In the genomic region with DNA sequence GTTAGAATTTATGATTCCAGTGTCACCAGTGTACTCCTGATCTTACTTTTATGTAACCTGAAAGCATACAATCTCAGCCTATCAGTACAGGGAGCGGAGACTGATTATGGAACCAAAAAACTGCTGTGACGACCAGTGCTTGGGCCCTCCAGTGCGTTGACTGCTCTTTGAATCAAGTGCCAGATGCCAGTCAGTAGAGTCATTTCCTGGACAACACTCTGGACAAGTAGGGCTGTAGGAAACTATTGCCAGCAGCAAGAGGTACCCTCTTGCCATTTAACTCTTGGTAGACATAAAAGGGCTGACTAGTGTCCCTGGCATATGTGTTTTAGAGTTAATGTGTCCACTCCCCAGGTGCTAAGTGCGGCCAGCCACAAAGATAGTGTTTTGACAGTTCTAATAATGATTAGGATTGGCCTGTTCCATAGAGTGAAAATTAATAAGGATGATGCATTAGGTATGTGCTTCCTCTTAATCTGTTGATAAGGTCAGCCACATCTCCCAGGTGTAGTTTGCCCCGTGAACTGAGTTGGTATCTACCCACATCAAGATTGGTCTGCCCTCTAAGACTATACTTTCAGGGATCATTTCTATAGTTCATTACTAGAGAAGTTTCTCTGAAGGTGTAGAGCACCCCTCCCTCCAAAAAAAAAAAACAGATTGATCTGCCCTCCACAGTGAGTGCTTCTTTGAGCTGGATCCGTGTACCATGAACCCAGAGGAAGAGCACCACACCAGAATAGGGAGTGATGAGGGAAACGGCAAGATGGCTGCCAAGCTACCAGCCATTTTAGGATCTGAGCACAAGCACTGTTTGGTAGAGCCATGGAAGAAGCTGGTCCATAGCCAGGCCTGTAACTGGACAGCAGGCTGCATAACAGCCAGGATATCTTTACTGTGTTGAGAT, we compare ENCODE assay signal across 13 cellular contexts. TPM values are rescaled to one million over a fixed set of nuclear protein-coding genes. Genes with fewer than 3 reads are reported as not detected.
DNase-seq lines count a peak whose midpoint lies in the region; ATAC-seq, FAIRE-seq and TF ChIP-seq lines count a peak whose summit lies in the region.
"Had no signal": no experiment of that assay in that cellular context is flagged by ENCODE, and none has a peak within 500 bp of the region (broad histone marks: within the 10 kb centered on the region; RNA-seq: fewer than 3 reads in every experiment).

No MANE protein-coding gene starts in this region.

- in situ Hi-C loops in ACHN (cut with HindIII; ENCODE audit: low pct_ligation_motif_present, low pct_unique_long_range_greater_than_20kb, low sequenced_read_pairs) (no loop called here), K562 (cut with MboI) (no loop called here)

- H3K27me3 Mint-ChIP-seq in neural progenitor cell (ENCODE audit: insufficient read depth, low read depth) = no peaks in the 10 kb centered on the region

- FAIRE-seq in H54 (lab: Jason Lieb, UNC) = peak; percentile 41
- FAIRE-seq in K562 (lab: Jason Lieb, UNC) = no peak

- H3K4me2 ChIP-seq in K562 (ENCODE audit: insufficient read depth, low read length) = no peak overlapping the region
- no peak overlapping the region for H3K4me2 ChIP-seq in neural progenitor cell

- POLR2A ChIA-PET in K562 (lab: Yijun Ruan, JAX) = interaction anchor here (0.7 to 64.4 kb wide), 7 partner anchors 10 to 80 kb away, joined by 3 to 1556 read pairs (median 6); a partner anchor contains a TSS

- TF ChIP-seq POLR2A in H54 (IDR thresholded peaks at IDR 0.05; ENCODE audit: low read depth, low read length) (no peak), K562 (conservative IDR thresholded peaks at IDR 0.05) (no peak)

- no TSS peak for BruUV-seq in K562 (replicated peaks; lab: Mats Ljungman, UMichigan)

- no peak; the same call in 1 of the 3 replicates for ATAC-seq in K562
- ATAC-seq in left lung = peak; percentile 88
- ATAC-seq in activated CD4-positive, CD25-positive, alpha-beta regulatory T cell treated with anti-CD3 and anti-CD28 coated beads, Interleukin-2, amount 50 U/mL, for 24 hours = no peak
- ATAC-seq: left colon had no signal

- peak; percentile 62 for DNase-seq in ACHN
- DNase-seq in H54 (ENCODE audit: insufficient read length, low spot score) = no peak
- DNase-seq in K562 (ENCODE audit: extremely low read depth in 1 of 4, low spot score in 3 of 4) = no peak
- DNase-seq in left lung = peak in 1 of 2 donors; percentile 49
- no peak for DNase-seq in NCI-H748 (lab: John Stamatoyannopoulos, UW; ENCODE audit: unreplicated experiment)
- no peak for DNase-seq in neural progenitor cell (ENCODE audit: low spot score)
- no peak for DNase-seq in AG20443 (ENCODE audit: low spot score)
- DNase-seq: adrenal gland, Caco-2, left colon, NCI-H2107 had no signal

- H3K4me3 ChIP-seq in K562 (no peak overlapping the region), left lung (no peak overlapping the region), neural progenitor cell (no peak overlapping the region)
- H3K4me3 ChIP-seq: adrenal gland, esophagus muscularis mucosa had no signal

- H3K79me2 ChIP-seq in K562 (ENCODE audit: control insufficient read depth, insufficient read depth, low read length) (peaks cover 99% of the 10 kb centered on the region), neural progenitor cell (ENCODE audit: low read depth) (peaks cover 100% of the 10 kb centered on the region)

- H3K36me3 Mint-ChIP-seq in neural progenitor cell = peaks cover 39% of the 10 kb centered on the region

- no peak for TF ChIP-seq CTCF in K562 (IDR thresholded peaks at IDR 0.05 in 2 of 3, conservative IDR thresholded peaks at IDR 0.05 in 1 of 3; ENCODE audit: insufficient read depth in 2 of 3, low read depth in 1 of 3, low read length in 3 of 3)
- TF ChIP-seq CTCF in left lung (IDR thresholded peaks at IDR 0.05) = no peak
- TF ChIP-seq CTCF in neural progenitor cell (IDR thresholded peaks at IDR 0.05) = no peak

- H3K9ac ChIP-seq in K562 (ENCODE audit: insufficient read depth in 1 of 2, low read depth in 2 of 2, low read length in 2 of 2) (peak overlapping the region in 1 of 2 experiments; percentile 2; a peak in 1 of 4 replicates), neural progenitor cell (no peak overlapping the region)

- H3K27me3 ChIP-seq in K562 (ENCODE audit: control insufficient read depth in 2 of 2, insufficient read depth in 2 of 2, low read length in 2 of 2) (no peaks in the 10 kb centered on the region), left lung (no peaks in the 10 kb centered on the region), neural progenitor cell (no peaks in the 10 kb centered on the region)
- H3K27me3 ChIP-seq: adrenal gland, esophagus muscularis mucosa had no signal

- H3K4me1 ChIP-seq in K562 (replicated peaks in 1 of 2; ENCODE audit: control insufficient read depth in 2 of 2, insufficient read depth in 2 of 2, low read length in 2 of 2) (peaks cover 10 to 13% of the 10 kb centered on the region in 2 experiments; a peak in 3 of 5 replicates), left lung (peaks cover 14 to 28% of the 10 kb centered on the region in 2 donors), neural progenitor cell (no peaks in the 10 kb centered on the region)

- no peak overlapping the region for H3K27ac ChIP-seq in K562 (ENCODE audit: extremely low read depth, low read depth, low read length)
- H3K27ac ChIP-seq in left lung = peak overlapping the region; percentile 33 to 39
- no peak overlapping the region for H3K27ac ChIP-seq in neural progenitor cell
- H3K27ac ChIP-seq: adrenal gland, esophagus muscularis mucosa had no signal

- no peak overlapping the region for H2AFZ ChIP-seq in K562 (ENCODE audit: low read depth, low read length)
- H2AFZ ChIP-seq in neural progenitor cell (replicated peaks) = no peak overlapping the region

- H3K9me3 ChIP-seq in K562 (replicated peaks; ENCODE audit: control insufficient read depth, insufficient read depth, low read depth, low read length) (no peaks in the 10 kb centered on the region), left lung (no peaks in the 10 kb centered on the region), neural progenitor cell (ENCODE audit: low read depth) (no peaks in the 10 kb centered on the region)
- H3K9me3 ChIP-seq: adrenal gland, Caco-2, esophagus muscularis mucosa had no signal

- CTCF ChIA-PET in K562 (lab: Yijun Ruan, JAX; ENCODE audit: low intra/inter-chr PET ratio) = no interaction called here

- H4K20me1 ChIP-seq in K562 (replicated peaks; ENCODE audit: control insufficient read depth, insufficient read depth, low read length) (peaks cover 94% of the 10 kb centered on the region), neural progenitor cell (ENCODE audit: low read depth) (peaks cover 99% of the 10 kb centered on the region)

- TF ChIP-seq EP300 in K562 (IDR thresholded peaks at IDR 0.05; ENCODE audit: low read length) = no peak

- intact Hi-C loops in K562 (cut with micrococcal nuclease) (no loop called here), left lung (cut with DNase I) (no loop called here)

- peaks cover 19% of the 10 kb centered on the region for H3F3A ChIP-seq in neural progenitor cell (ENCODE audit: low read depth)

- no peaks in the 10 kb centered on the region for H3K9me3 Mint-ChIP-seq in neural progenitor cell

- no peak overlapping the region for H3K4me3 Mint-ChIP-seq in neural progenitor cell

- TF ChIP-seq RAD21 in K562 (CRISPR knock-in tag; conservative IDR thresholded peaks at IDR 0.05 in 1 of 2, IDR thresholded peaks at IDR 0.05 in 1 of 2) = peak in 1 of 2 experiments; percentile 25; a peak in 2 of 4 replicates

- H3K36me3 ChIP-seq in K562 (ENCODE audit: control insufficient read depth, insufficient read depth, low read length) (peaks cover 90% of the 10 kb centered on the region), left lung (peaks cover 0 to 25% of the 10 kb centered on the region in 2 donors), neural progenitor cell (no peaks in the 10 kb centered on the region)

- H3K27ac Mint-ChIP-seq in neural progenitor cell = no peak overlapping the region

- WGBS in K562 (ENCODE audit: insufficient coverage, low coverage, missing lambda C conversion rate) = 78% methylated on average over 7 of the region's 7 CpGs

- peaks cover 28% of the 10 kb centered on the region for H3K9me1 ChIP-seq in K562 (ENCODE audit: control insufficient read depth, insufficient read depth, low read length)

- peaks cover 10% of the 10 kb centered on the region for H3K4me1 Mint-ChIP-seq in neural progenitor cell

RNA-seq across cellular contexts. Expression of a gene that starts 20.7 kb away (rescaled TPM):
- 0.14 and 1.4 TPM in 2 replicates for total RNA-seq in K562 (2011; cell fraction: chromatin; rRNA removed; ENCODE audit: low replicate concordance)
- 0.33 and 1.2 TPM in 2 replicates for total RNA-seq in K562 (2011; cell fraction: nucleolus; rRNA removed)
- 0.53 and 0.81 TPM in 2 replicates for total RNA-seq in K562 (2011; cell fraction: nucleoplasm; rRNA removed)
- total RNA-seq in K562 (2014; rRNA removed) (0.14 TPM in 1 of 2 replicates, not detected in the other), K562 (2014; rRNA removed; fragmentation: Illumina TruSeq; extraction: Trizol) (0.10 TPM in 1 of 2 replicates, not detected in the other), K562 (2015; rRNA removed; fragmentation: Illumina TruSeq; extraction: Trizol) (0.07 TPM in 1 of 2 replicates, not detected in the other), K562 (2021) (0.20 and 0.56 TPM in 2 replicates), left lung (1 to 10 TPM; 6.0 to 6.5 TPM), neural progenitor cell (ENCODE audit: low replicate concordance) (4.3 and 12.0 TPM in 2 replicates)
- polyA plus RNA-seq in K562 (2011; rRNA removed) (0.04 and 0.08 TPM in 2 replicates), K562 (2014; fragmentation: Illumina TruSeq; extraction: Trizol) (0.06 TPM in 1 of 2 replicates, not detected in the other), K562 (2014; fragmentation: Nextera tagmentation; extraction: Ambion mirVana) (under 1 TPM; 0.03 to 0.06 TPM), K562 (2014; rRNA removed) (0.15 TPM in 1 of 2 replicates, not detected in the other)
- polyA plus RNA-seq in K562 (2011; cell fraction: cytosol; rRNA removed) = 0.06 TPM in 1 of 2 replicates, not detected in the other
- 0.80 and 0.87 TPM in 2 replicates for polyA plus RNA-seq in K562 (2011; cell fraction: nucleus; rRNA removed)
- polyA plus RNA-seq in K562 (2012) = 0.27 and 0.50 TPM in 2 replicates
- polyA minus RNA-seq in K562 (2011; rRNA and poly(A)+ RNA removed) = 0.06 TPM in 1 of 2 replicates, not detected in the other
- not detected in 2 replicates for polyA minus RNA-seq in K562 (2011; cell fraction: cytosol; rRNA and poly(A)+ RNA removed)
- 0.27 and 0.44 TPM in 2 replicates for polyA minus RNA-seq in K562 (2011; cell fraction: nucleus; rRNA and poly(A)+ RNA removed)

RNA-seq across cellular contexts. Expression of a gene that starts 29.1 kb away (rescaled TPM):
- 251 and 271 TPM in 2 replicates for total RNA-seq in K562 (2011; cell fraction: chromatin; rRNA removed; ENCODE audit: low replicate concordance)
- total RNA-seq in K562 (2011; cell fraction: nucleolus; rRNA removed) = 179 and 190 TPM in 2 replicates
- 236 and 257 TPM in 2 replicates for total RNA-seq in K562 (2011; cell fraction: nucleoplasm; rRNA removed)
- total RNA-seq in K562 (2014; rRNA removed) (105 and 144 TPM in 2 replicates), K562 (2014; rRNA removed; fragmentation: Illumina TruSeq; extraction: Trizol) (138 and 141 TPM in 2 replicates), K562 (2015; rRNA removed; fragmentation: Illumina TruSeq; extraction: Trizol) (124 and 128 TPM in 2 replicates), K562 (2021) (263 and 267 TPM in 2 replicates), left lung (10 to 100 TPM; 56.7 to 59.4 TPM), neural progenitor cell (ENCODE audit: low replicate concordance) (91.0 and 109 TPM in 2 replicates)
- polyA plus RNA-seq in K562 (2011; rRNA removed) (135 and 196 TPM in 2 replicates), K562 (2014; fragmentation: Illumina TruSeq; extraction: Trizol) (144 and 156 TPM in 2 replicates), K562 (2014; fragmentation: Nextera tagmentation; extraction: Ambion mirVana) (100 to 1,000 TPM; 100 to 105 TPM), K562 (2014; rRNA removed) (114 and 124 TPM in 2 replicates)
- polyA plus RNA-seq in K562 (2011; cell fraction: cytosol; rRNA removed) = 111 and 189 TPM in 2 replicates
- polyA plus RNA-seq in K562 (2011; cell fraction: nucleus; rRNA removed) = 90.3 and 116 TPM in 2 replicates
- 90.4 and 122 TPM in 2 replicates for polyA plus RNA-seq in K562 (2012)
- 219 and 267 TPM in 2 replicates for polyA minus RNA-seq in K562 (2011; rRNA and poly(A)+ RNA removed)
- polyA minus RNA-seq in K562 (2011; cell fraction: cytosol; rRNA and poly(A)+ RNA removed) = 166 and 232 TPM in 2 replicates
- polyA minus RNA-seq in K562 (2011; cell fraction: nucleus; rRNA and poly(A)+ RNA removed) = 39.9 and 84.6 TPM in 2 replicates

RNA-seq across cellular contexts. Expression of a gene that starts 35.8 kb away (rescaled TPM):
- total RNA-seq in K562 (2011; cell fraction: chromatin; rRNA removed; ENCODE audit: low replicate concordance) = 338 and 754 TPM in 2 replicates
- total RNA-seq in K562 (2011; cell fraction: nucleolus; rRNA removed) = 395 and 404 TPM in 2 replicates
- 258 and 287 TPM in 2 replicates for total RNA-seq in K562 (2011; cell fraction: nucleoplasm; rRNA removed)
- total RNA-seq in K562 (2014; rRNA removed) (87.2 and 120 TPM in 2 replicates), K562 (2014; rRNA removed; fragmentation: Illumina TruSeq; extraction: Trizol) (46.4 and 63.0 TPM in 2 replicates), K562 (2015; rRNA removed; fragmentation: Illumina TruSeq; extraction: Trizol) (51.3 and 53.2 TPM in 2 replicates), K562 (2021) (132 and 135 TPM in 2 replicates), left lung (10 to 100 TPM; 60.0 to 71.9 TPM), neural progenitor cell (ENCODE audit: low replicate concordance) (21.9 and 39.4 TPM in 2 replicates)
- polyA plus RNA-seq in K562 (2011; rRNA removed) (63.0 and 88.5 TPM in 2 replicates), K562 (2014; fragmentation: Illumina TruSeq; extraction: Trizol) (74.3 and 89.8 TPM in 2 replicates), K562 (2014; fragmentation: Nextera tagmentation; extraction: Ambion mirVana) (1 to 10 TPM; 2.2 to 3.1 TPM), K562 (2014; rRNA removed) (115 and 129 TPM in 2 replicates)
- 50.8 and 68.8 TPM in 2 replicates for polyA plus RNA-seq in K562 (2011; cell fraction: cytosol; rRNA removed)
- polyA plus RNA-seq in K562 (2011; cell fraction: nucleus; rRNA removed) = 703 and 913 TPM in 2 replicates
- polyA plus RNA-seq in K562 (2012) = 80.6 and 93.5 TPM in 2 replicates
- polyA minus RNA-seq in K562 (2011; rRNA and poly(A)+ RNA removed) = 64.5 and 72.9 TPM in 2 replicates
- 41.9 and 49.7 TPM in 2 replicates for polyA minus RNA-seq in K562 (2011; cell fraction: cytosol; rRNA and poly(A)+ RNA removed)
- polyA minus RNA-seq in K562 (2011; cell fraction: nucleus; rRNA and poly(A)+ RNA removed) = 188 and 205 TPM in 2 replicates

RNA-seq across cellular contexts. Expression of a gene that starts 55.6 kb away (rescaled TPM):
- 90.2 and 332 TPM in 2 replicates for total RNA-seq in K562 (2011; cell fraction: chromatin; rRNA removed; ENCODE audit: low replicate concordance)
- total RNA-seq in K562 (2011; cell fraction: nucleolus; rRNA removed) = 398 and 463 TPM in 2 replicates
- total RNA-seq in K562 (2011; cell fraction: nucleoplasm; rRNA removed) = 158 and 211 TPM in 2 replicates
- total RNA-seq in K562 (2014; rRNA removed) = 245 and 323 TPM in 2 replicates
- 32.0 and 35.6 TPM in 2 replicates for total RNA-seq in K562 (2014; rRNA removed; fragmentation: Illumina TruSeq; extraction: Trizol)
- total RNA-seq in K562 (2015; rRNA removed; fragmentation: Illumina TruSeq; extraction: Trizol) = 120 and 129 TPM in 2 replicates
- 169 and 183 TPM in 2 replicates for total RNA-seq in K562 (2021)
- polyA plus RNA-seq in K562 (2011; rRNA removed) = 75.4 and 94.6 TPM in 2 replicates
- polyA plus RNA-seq in K562 (2011; cell fraction: cytosol; rRNA removed) = 137 and 308 TPM in 2 replicates
- 202 and 335 TPM in 2 replicates for polyA plus RNA-seq in K562 (2011; cell fraction: nucleus; rRNA removed)
- 114 and 118 TPM in 2 replicates for polyA plus RNA-seq in K562 (2012)
- polyA plus RNA-seq in K562 (2014; fragmentation: Illumina TruSeq; extraction: Trizol) = 84.1 and 121 TPM in 2 replicates
- 10 to 100 TPM in 1 of 2 experiments, 1 to 10 TPM in 1; 7.9 to 33.1 TPM for polyA plus RNA-seq in K562 (2014; fragmentation: Nextera tagmentation; extraction: Ambion mirVana)
- polyA plus RNA-seq in K562 (2014; rRNA removed) = 263 and 266 TPM in 2 replicates
- 39.0 and 48.5 TPM in 2 replicates for polyA minus RNA-seq in K562 (2011; rRNA and poly(A)+ RNA removed)
- polyA minus RNA-seq in K562 (2011; cell fraction: cytosol; rRNA and poly(A)+ RNA removed) = 53.5 and 55.4 TPM in 2 replicates
- 261 and 385 TPM in 2 replicates for polyA minus RNA-seq in K562 (2011; cell fraction: nucleus; rRNA and poly(A)+ RNA removed)
- total RNA-seq in left lung = 10 to 100 TPM; 17.8 to 23.8 TPM
- 14.7 and 29.2 TPM in 2 replicates for total RNA-seq in neural progenitor cell (ENCODE audit: low replicate concordance)

Comparison
In these comparisons a context has a peak if more than half of its experiments do, and no peak if none do; other contexts are left out.
1. H3K27ac ChIP-seq: peak in left lung (2 of 2); none in K562 (single experiment) and neural progenitor cell (single experiment).